In genomic region chr21:43912910-43913309, GRCh38 we compare ENCODE assay signal across 20 cellular contexts.
"Had no signal": no experiment of that assay in that cellular context is flagged by ENCODE, and none has a peak within 500 bp of the region (broad histone marks: within the 10 kb centered on the region; RNA-seq: fewer than 3 reads in every experiment).

No MANE protein-coding gene starts in this region.

- H3K27me3 Mint-ChIP-seq: activated CD8-positive, alpha-beta T cell treated with anti-CD3 and anti-CD28 coated beads for 36 hours; activated naive CD8-positive, alpha-beta T cell treated with anti-CD3 and anti-CD28 coated beads, Interleukin-2, amount 10 ng/mL, durations not matched to agents 7 days and 5 days had no signal

- H3K36me3 ChIP-seq: adrenal gland had no signal

- H3K27me3 ChIP-seq: adrenal gland, MG63 had no signal

- DNase-seq: activated CD4-positive, alpha-beta T cell treated with anti-CD3 and anti-CD28 coated beads for 4 hours; activated CD8-positive, alpha-beta memory T cell treated with anti-CD3 and anti-CD28 coated beads, Interleukin-2, amount 50 U/mL, for 4 hours; activated CD8-positive, alpha-beta T cell treated with anti-CD3 and anti-CD28 coated beads for 36 hours; activated naive CD4-positive, alpha-beta T cell treated with anti-CD3 and anti-CD28 coated beads, Interleukin-2, amount 50 U/mL, for 16 hours; activated naive CD8-positive, alpha-beta T cell treated with anti-CD3 and anti-CD28 coated beads, Interleukin-2, amount 10 ng/mL, durations not matched to agents 7 days and 5 days; activated T-cell treated with anti-CD3 and anti-CD28 coated beads, Interleukin-2, amount 50 U/mL, for 72 hours; anterior cingulate cortex; MG63; MV-4-11; NCI-H1092 treated with DMSO at 0.1 percent for 48 hours; NCI-H1436; NCI-H187; NCI-H2081; NCI-H446; NCI-H524; PC-3; SHP77 treated with DMSO at 0.1 percent for 48 hours had no signal

- H3K27ac Mint-ChIP-seq: activated CD8-positive, alpha-beta T cell treated with anti-CD3 and anti-CD28 coated beads for 36 hours; activated naive CD8-positive, alpha-beta T cell treated with anti-CD3 and anti-CD28 coated beads, Interleukin-2, amount 10 ng/mL, durations not matched to agents 7 days and 5 days; activated T-cell treated with anti-CD3 and anti-CD28 coated beads, Interleukin-2, amount 50 U/mL, for 72 hours; T-helper 1 cell treated with Interleukin-12 subunit alpha and Interleukin-12 subunit beta and Interleukin-4 antibody, amounts not matched to agents 30 μg/mL and 1 μg/mL, for 36 hours had no signal

- H3K9me3 ChIP-seq: adrenal gland had no signal

- H3K4me3 Mint-ChIP-seq: activated CD8-positive, alpha-beta T cell treated with anti-CD3 and anti-CD28 coated beads for 36 hours; activated naive CD8-positive, alpha-beta T cell treated with anti-CD3 and anti-CD28 coated beads, Interleukin-2, amount 10 ng/mL, durations not matched to agents 7 days and 5 days; activated T-cell treated with anti-CD3 and anti-CD28 coated beads, Interleukin-2, amount 50 U/mL, for 72 hours; T-helper 1 cell treated with Interleukin-12 subunit alpha and Interleukin-12 subunit beta and Interleukin-4 antibody, amounts not matched to agents 30 μg/mL and 1 μg/mL, for 36 hours had no signal

- H3K4me3 ChIP-seq: adrenal gland, MG63 had no signal

- ATAC-seq: activated CD4-positive, CD25-positive, alpha-beta regulatory T cell treated with anti-CD3 and anti-CD28 coated beads, Interleukin-2, amount 50 U/mL, for 24 hours; activated CD8-positive, alpha-beta T cell treated with anti-CD3 and anti-CD28 coated beads for 36 hours; activated T-cell treated with anti-CD3 and anti-CD28 coated beads, Interleukin-2, amount 50 U/mL, for 72 hours; PC-3 had no signal
